26 cellular contexts compared by ENCODE assay signal in genomic region chr2:151849413-151850010, GRCh38. TPM values are rescaled to one million over a fixed set of nuclear protein-coding genes. Genes with fewer than 3 reads are reported as not detected.
DNase-seq lines count a peak whose midpoint lies in the region; ATAC-seq, FAIRE-seq and TF ChIP-seq lines count a peak whose summit lies in the region.
"Had no signal": no experiment of that assay in that cellular context is flagged by ENCODE, and none has a peak within 500 bp of the region (broad histone marks: within the 10 kb centered on the region; RNA-seq: fewer than 3 reads in every experiment).

No MANE protein-coding gene starts in this region.

- H4K20me1 ChIP-seq in OCI-LY7 (ENCODE audit: insufficient read depth, low read length) = no peaks in the 10 kb centered on the region

- H3K9me3 ChIP-seq in upper lobe of left lung (no peaks in the 10 kb centered on the region), transverse colon (no peaks in the 10 kb centered on the region), OCI-LY7 (ENCODE audit: low read length) (no peaks in the 10 kb centered on the region)
- H3K9me3 ChIP-seq: heart right ventricle, left ventricle myocardium inferior, SK-N-SH, vagina had no signal

- intact Hi-C loops in transverse colon (cut with DNase I; ENCODE audit: low total_unique reads) = no loop called here
- intact Hi-C loops in OCI-LY7 (cut with micrococcal nuclease; ENCODE audit: unreplicated experiment) = no loop called here

- no peaks in the 10 kb centered on the region for H3K9me2 ChIP-seq in OCI-LY7 (ENCODE audit: insufficient read depth, low read length)
- H3K9me2 ChIP-seq: SK-N-SH had no signal

- no peaks in the 10 kb centered on the region for H3K36me3 ChIP-seq in bronchial epithelial cell (ENCODE audit: control insufficient read depth, insufficient read depth, low read length)
- H3K36me3 ChIP-seq in upper lobe of left lung = no peaks in the 10 kb centered on the region
- no peaks in the 10 kb centered on the region for H3K36me3 ChIP-seq in transverse colon
- H3K36me3 ChIP-seq in OCI-LY7 (ENCODE audit: insufficient read depth, low read length) = no peaks in the 10 kb centered on the region
- H3K36me3 ChIP-seq: heart right ventricle, left ventricle myocardium inferior, vagina had no signal

- H3K27ac ChIP-seq in upper lobe of left lung (peak overlapping the region; percentile 1 to 52 (median 35)), transverse colon (no peak overlapping the region), OCI-LY7 (ENCODE audit: low read depth, low read length, poor library complexity, severe bottlenecking) (no peak overlapping the region)
- H3K27ac ChIP-seq: C4-2B, heart right ventricle, left ventricle myocardium inferior, RWPE1, vagina had no signal

- H3K4me3 ChIP-seq in bronchial epithelial cell (ENCODE audit: low read depth, low read length) = no peak overlapping the region
- no peak overlapping the region for H3K4me3 ChIP-seq in upper lobe of left lung
- H3K4me3 ChIP-seq in transverse colon = no peak overlapping the region
- no peak overlapping the region for H3K4me3 ChIP-seq in OCI-LY7 (ENCODE audit: low read depth, low read length, poor library complexity, severe bottlenecking)
- H3K4me3 ChIP-seq: heart right ventricle, left ventricle myocardium inferior, vagina had no signal

- no peak overlapping the region for H2AFZ ChIP-seq in OCI-LY7 (ENCODE audit: low read length)

- POLR2A ChIA-PET in OCI-LY7 (lab: Charles Lee) = interaction anchor here (1.1 to 2.1 kb wide), 6 partner anchors 9 to 292 kb away, joined by 3 to 6 read pairs (median 4); partner anchors contain the start of gene ARL5A

- CTCF ChIA-PET in OCI-LY7 (lab: Charles Lee; ENCODE audit: unreplicated experiment) = no interaction called here

- ATAC-seq in upper lobe of left lung (ENCODE audit: low FRiP score in 2 of 2) (peak in 1 of 2 donors; percentile 72), HG03565 (IDR thresholded peaks at IDR 0.05; ENCODE audit: unreplicated experiment) (no peak)
- ATAC-seq: HCT116, heart right ventricle, natural killer cell, sciatic nerve, WTC11 had no signal

- WGBS in upper lobe of left lung, 2 donors = 55 to 57% methylated on average over 3 to 4 of the region's 4 CpGs
- 49 to 50% methylated on average over 1 to 4 of the region's 4 CpGs for WGBS in transverse colon (ENCODE audit: low coverage in 1 of 2), 2 donors

- in situ Hi-C loops in transverse colon (cut with MboI; ENCODE audit: low pct_ligation_motif_present in 1 of 4, low pct_unique_long_range_greater_than_20kb in 1 of 4, low sequenced_read_pairs in 3 of 4) = no loop called here

- H3K4me1 ChIP-seq in upper lobe of left lung (peaks cover 0 to 20% (median 12%) of the 10 kb centered on the region in 4 donors), transverse colon (no peaks in the 10 kb centered on the region), OCI-LY7 (ENCODE audit: insufficient read depth, low read length, poor library complexity, severe bottlenecking) (peaks cover 15% of the 10 kb centered on the region)
- H3K4me1 ChIP-seq: vagina had no signal

- BruUV-seq in OCI-LY7 (replicated peaks; lab: Mats Ljungman, UMichigan) = no TSS peak

- TF ChIP-seq CTCF in bronchial epithelial cell (IDR thresholded peaks at IDR 0.05; ENCODE audit: insufficient read depth, low read length, severe bottlenecking) (no peak), upper lobe of left lung (IDR thresholded peaks at IDR 0.05) (no peak), transverse colon (IDR thresholded peaks at IDR 0.05) (no peak), OCI-LY7 (conservative IDR thresholded peaks at IDR 0.05; ENCODE audit: low read length) (no peak)

- TF ChIP-seq EP300 in upper lobe of left lung (IDR thresholded peaks at IDR 0.05) = no peak
- TF ChIP-seq EP300 in transverse colon (IDR thresholded peaks at IDR 0.05; ENCODE audit: low read depth) = no peak

- DNase-seq in NCI-H82 (lab: John Stamatoyannopoulos, UW) (peak; percentile 42), NCI-H82 treated with DMSO at 0.1 percent for 48 hours (lab: John Stamatoyannopoulos, UW; ENCODE audit: unreplicated experiment) (no peak), NCI-H526 (lab: John Stamatoyannopoulos, UW) (peak; percentile 81 to 84), bronchial epithelial cell (ENCODE audit: low read depth) (peak; percentile 49), upper lobe of left lung (no peak), transverse colon (no peak), OCI-LY7 (ENCODE audit: low spot score) (no peak)
- DNase-seq: activated naive CD8-positive, alpha-beta T cell treated with anti-CD3 and anti-CD28 coated beads, Interleukin-2, amount 10 ng/mL, durations not matched to agents 7 days and 5 days; effector CD4-positive, alpha-beta T cell; erythroblast; foreskin fibroblast; GDM1; heart right ventricle; left ventricle myocardium inferior; natural killer cell; NCI-H1048; NCI-H2227 treated with DMSO at 0.1 percent for 48 hours; SK-N-SH; T-helper 2 cell had no signal

- no peak overlapping the region for H3K4me2 ChIP-seq in OCI-LY7 (ENCODE audit: low read length)
- H3K4me2 ChIP-seq: SK-N-SH had no signal

- no peaks in the 10 kb centered on the region for H3K27me3 ChIP-seq in bronchial epithelial cell (ENCODE audit: control insufficient read depth, insufficient read depth, low read length)
- no peaks in the 10 kb centered on the region for H3K27me3 ChIP-seq in upper lobe of left lung
- no peaks in the 10 kb centered on the region for H3K27me3 ChIP-seq in transverse colon
- H3K27me3 ChIP-seq: heart right ventricle, vagina had no signal

- H3K79me2 ChIP-seq in OCI-LY7 (ENCODE audit: insufficient read depth, low read depth, low read length) = no peaks in the 10 kb centered on the region

- TF ChIP-seq POLR2A in upper lobe of left lung (IDR thresholded peaks at IDR 0.05) = no peak
- TF ChIP-seq POLR2A in transverse colon (IDR thresholded peaks at IDR 0.05) = no peak

- no peak for FAIRE-seq in bronchial epithelial cell (lab: Jason Lieb, UNC)

RNA-seq across cellular contexts. Expression of gene ARL5A, which starts 21.3 kb away (rescaled TPM):
- 66.6 and 77.7 TPM in 2 replicates for total RNA-seq in bronchial epithelial cell
- total RNA-seq in upper lobe of left lung = 10 to 100 TPM; 52.4 to 76.8 (median 54.9) TPM
- total RNA-seq in transverse colon = 10 to 100 TPM in 2 of 4 donors, 1 to 10 TPM in 2; 6.6 to 42.2 (median 23.6) TPM
- total RNA-seq in OCI-LY7 (2014; rRNA removed; shearing (Covaris generic)) = 91.4 and 107 TPM in 2 replicates
- total RNA-seq in OCI-LY7 (2022) = 78.1 and 78.6 TPM in 2 replicates

Comparison
In these comparisons a context has a peak if more than half of its experiments do, and no peak if none do; other contexts are left out.
1. DNase-seq: peak in NCI-H82 (single experiment), NCI-H526 (2 of 2) and bronchial epithelial cell (single experiment); none in NCI-H82 treated with DMSO at 0.1 percent for 48 hours (single experiment), upper lobe of left lung (0 of 2), transverse colon (single experiment) and OCI-LY7 (single experiment).
2. H3K27ac ChIP-seq: peak in upper lobe of left lung (4 of 4); none in transverse colon (0 of 4) and OCI-LY7 (single experiment).